16 cellular contexts compared by ENCODE assay signal in the genomic region with DNA sequence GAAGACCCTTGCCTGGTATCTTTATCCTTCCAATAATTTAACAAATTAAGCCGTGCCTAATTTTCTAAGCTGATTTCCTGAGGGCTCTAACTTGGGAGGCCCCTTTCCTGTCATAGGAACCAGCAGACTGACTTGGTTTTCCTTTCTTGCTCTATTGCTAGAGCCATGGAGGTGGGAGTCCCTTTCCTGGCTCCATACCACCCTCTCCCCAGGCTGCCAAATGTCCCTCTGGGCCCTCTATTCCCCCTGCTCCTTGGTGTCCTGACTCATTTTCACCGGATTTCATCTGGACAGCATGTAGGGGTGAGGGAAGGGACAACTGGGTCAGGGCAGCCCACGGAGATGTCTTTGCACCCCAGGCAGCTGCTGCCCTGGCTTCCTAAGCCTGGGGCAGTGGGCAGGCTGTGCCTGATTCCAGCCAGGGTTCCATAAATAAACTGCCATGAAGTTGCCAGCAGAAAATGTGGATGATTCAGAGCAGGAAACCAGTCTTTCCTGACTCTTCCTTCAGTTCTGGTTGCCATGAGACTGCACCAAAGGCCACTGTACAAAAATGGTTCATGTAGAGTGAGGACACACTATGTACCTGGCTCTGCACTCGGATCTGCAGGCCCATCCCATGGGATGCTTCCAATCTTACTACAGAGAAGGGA. TPM values are rescaled to one million over a fixed set of nuclear protein-coding genes. Genes with fewer than 3 reads are reported as not detected.
DNase-seq lines count a peak whose midpoint lies in the region; FAIRE-seq and TF ChIP-seq lines count a peak whose summit lies in the region.
"Had no signal": no experiment of that assay in that cellular context is flagged by ENCODE, and none has a peak within 500 bp of the region (broad histone marks: within the 10 kb centered on the region; RNA-seq: fewer than 3 reads in every experiment).

No MANE protein-coding gene starts in this region.

- CTCF ChIA-PET in SK-N-SH (lab: Yijun Ruan, JAX), result no interaction called here

- peaks cover 6 to 9% of the 10 kb centered on the region in 2 experiments; a peak in 3 of 4 replicates for H3K4me1 ChIP-seq in SK-N-SH (ENCODE audit: control insufficient read depth in 1 of 2, insufficient read depth in 2 of 2, low read depth in 1 of 2, low read length in 1 of 2)
- peaks cover 28% of the 10 kb centered on the region for H3K4me1 ChIP-seq in keratinocyte (ENCODE audit: control insufficient read depth, extremely low read depth, insufficient read depth, low read length)

- no peaks in the 10 kb centered on the region for H3F3A ChIP-seq in SK-N-SH (replicated peaks; ENCODE audit: insufficient read depth)

- H3K4me3 ChIP-seq in SK-N-SH (ENCODE audit: low read depth in 2 of 2, low read length in 1 of 2) (no peak overlapping the region), keratinocyte (ENCODE audit: control insufficient read depth in 2 of 3, extremely low read depth in 1 of 3, insufficient read depth in 2 of 3, low read depth in 1 of 3, low read length in 3 of 3) (no peak overlapping the region)
- H3K4me3 ChIP-seq: ascending aorta, coronary artery had no signal

- FAIRE-seq in H54 (lab: Jason Lieb, UNC) (no peak), keratinocyte (lab: Jason Lieb, UNC) (peak; percentile 93)

- H3K9me3 ChIP-seq in SK-N-SH, result no peaks in the 10 kb centered on the region
- no peaks in the 10 kb centered on the region for H3K9me3 ChIP-seq in keratinocyte (ENCODE audit: control insufficient read depth, low read depth, low read length)
- H3K9me3 ChIP-seq: ascending aorta had no signal

- peak overlapping the region in 1 of 2 experiments; percentile 16; a peak in 1 of 4 replicates for H3K27ac ChIP-seq in SK-N-SH (ENCODE audit: low read depth in 2 of 2, low read length in 1 of 2)
- H3K27ac ChIP-seq in keratinocyte (ENCODE audit: control insufficient read depth, insufficient read depth, low read length), result no peak overlapping the region
- H3K27ac ChIP-seq: coronary artery had no signal

- no peak overlapping the region for H3K9ac ChIP-seq in SK-N-SH
- H3K9ac ChIP-seq in keratinocyte (ENCODE audit: control insufficient read depth, extremely low read depth, insufficient read depth, low read length), result no peak overlapping the region

- H3K9me2 ChIP-seq in SK-N-SH, result no peaks in the 10 kb centered on the region

- no peaks in the 10 kb centered on the region for H3K79me2 ChIP-seq in SK-N-SH (ENCODE audit: insufficient read depth)
- no peaks in the 10 kb centered on the region for H3K79me2 ChIP-seq in keratinocyte (ENCODE audit: control insufficient read depth, insufficient read depth, low read length)

- DNase-seq in H54 (ENCODE audit: insufficient read length, low spot score), result peak; percentile 14
- no peak for DNase-seq in SK-N-SH
- DNase-seq in keratinocyte (ENCODE audit: low read depth, low spot score), result no peak
- DNase-seq in superior temporal gyrus (ENCODE audit: extremely low spot score), result peak; percentile 37
- DNase-seq in UCSD-AML1 (lab: John Stamatoyannopoulos, UW; ENCODE audit: unreplicated experiment), result no peak
- no peak for DNase-seq in NCI-H1092 treated with DMSO at 0.1 percent for 48 hours (lab: John Stamatoyannopoulos, UW)
- DNase-seq in NCI-H510A treated with DMSO at 0.1 percent for 48 hours (lab: John Stamatoyannopoulos, UW), result no peak
- DNase-seq: activated effector memory CD4-positive, alpha-beta T cell treated with Interleukin-2 at 50 U/mL for 16 hours; C1 segment of cervical spinal cord; DMS153; glutamatergic neuron; NCI-H1436; SIG-M5; stimulated activated CD4-positive, alpha-beta T cell treated with anti-CD3 and anti-CD28 coated beads, Interleukin-4, amount 100 ng/mL, for 4 hours had no signal

- no peaks in the 10 kb centered on the region for H3K36me3 ChIP-seq in SK-N-SH (replicated peaks in 1 of 2; ENCODE audit: control insufficient read depth in 1 of 2, insufficient read depth in 2 of 2, low read length in 1 of 2)
- no peaks in the 10 kb centered on the region for H3K36me3 ChIP-seq in keratinocyte (ENCODE audit: control insufficient read depth in 2 of 2, extremely low read depth in 1 of 2, insufficient read depth in 2 of 2, low read length in 2 of 2)
- H3K36me3 ChIP-seq: ascending aorta had no signal

- TF ChIP-seq EP300 in SK-N-SH (IDR thresholded peaks at IDR 0.05; ENCODE audit: borderline replicate concordance in 1 of 2, low read depth in 1 of 2, low read length in 1 of 2), result no peak

- dilution Hi-C loops in keratinocyte (cut with MboI; ENCODE audit: extremely low pct_ligation_motif_present, low sequenced_read_pairs), result no loop called here

- H3K4me2 ChIP-seq in SK-N-SH (peak overlapping the region; percentile 42), keratinocyte (ENCODE audit: control insufficient read depth, extremely low read depth, insufficient read depth, low read depth, low read length) (peak overlapping the region; percentile 20)

- POLR2A ChIA-PET in SK-N-SH (lab: Yijun Ruan, JAX), result no interaction called here

- TF ChIP-seq RAD21 in SK-N-SH (IDR thresholded peaks at IDR 0.05; ENCODE audit: low read length), result no peak

- 37% methylated on average over 4 of the region's 4 CpGs for WGBS in SK-N-SH (ENCODE audit: low lambda C conversion rate)

- H4K20me1 ChIP-seq in SK-N-SH (ENCODE audit: insufficient read depth) (no peaks in the 10 kb centered on the region), keratinocyte (ENCODE audit: control insufficient read depth, extremely low read depth, insufficient read depth, low read length) (no peaks in the 10 kb centered on the region)

- TF ChIP-seq CTCF in SK-N-SH (IDR thresholded peaks at IDR 0.05) (no peak), keratinocyte (optimal IDR thresholded peaks at IDR 0.05 in 1 of 3, IDR thresholded peaks at IDR 0.05 in 1 of 3, conservative IDR thresholded peaks at IDR 0.05 in 1 of 3; ENCODE audit: extremely low read depth in 1 of 3, insufficient read depth in 2 of 3, low read length in 3 of 3) (no peak)

- no peaks in the 10 kb centered on the region for H3K9me1 ChIP-seq in keratinocyte (ENCODE audit: control insufficient read depth, extremely low read depth, insufficient read depth, low read length)

- H3K27me3 ChIP-seq in SK-N-SH (ENCODE audit: insufficient read depth) (no peaks in the 10 kb centered on the region), keratinocyte (ENCODE audit: control insufficient read depth, extremely low read depth, insufficient read depth, low read length) (no peaks in the 10 kb centered on the region)
- H3K27me3 ChIP-seq: ascending aorta had no signal

- H2AFZ ChIP-seq in SK-N-SH (ENCODE audit: low read depth) (peak overlapping the region; percentile 69), keratinocyte (ENCODE audit: control insufficient read depth, low read length) (peak overlapping the region; percentile 43)

- TF ChIP-seq POLR2A in H54 (IDR thresholded peaks at IDR 0.05; ENCODE audit: low read depth, low read length), result no peak

TF ChIP-seq in SK-N-SH, 30 proteins besides CTCF, POLR2A, EP300 and RAD21 (continues in another document):
- TF ChIP-seq, protein P1, sequence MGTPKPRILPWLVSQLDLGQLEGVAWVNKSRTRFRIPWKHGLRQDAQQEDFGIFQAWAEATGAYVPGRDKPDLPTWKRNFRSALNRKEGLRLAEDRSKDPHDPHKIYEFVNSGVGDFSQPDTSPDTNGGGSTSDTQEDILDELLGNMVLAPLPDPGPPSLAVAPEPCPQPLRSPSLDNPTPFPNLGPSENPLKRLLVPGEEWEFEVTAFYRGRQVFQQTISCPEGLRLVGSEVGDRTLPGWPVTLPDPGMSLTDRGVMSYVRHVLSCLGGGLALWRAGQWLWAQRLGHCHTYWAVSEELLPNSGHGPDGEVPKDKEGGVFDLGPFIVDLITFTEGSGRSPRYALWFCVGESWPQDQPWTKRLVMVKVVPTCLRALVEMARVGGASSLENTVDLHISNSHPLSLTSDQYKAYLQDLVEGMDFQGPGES (IDR thresholded peaks at IDR 0.05; ENCODE audit: low read depth, low read length), result no peak
- TF ChIP-seq YY1 (IDR thresholded peaks at IDR 0.05; ENCODE audit: low read depth) (no peak), TEAD4 (IDR thresholded peaks at IDR 0.05; ENCODE audit: borderline replicate concordance, insufficient read depth) (no peak), SIN3A (IDR thresholded peaks at IDR 0.05; ENCODE audit: borderline replicate concordance, low read depth, low read length) (no peak), ELF1 (IDR thresholded peaks at IDR 0.05) (no peak)
- TF ChIP-seq, protein P2, sequence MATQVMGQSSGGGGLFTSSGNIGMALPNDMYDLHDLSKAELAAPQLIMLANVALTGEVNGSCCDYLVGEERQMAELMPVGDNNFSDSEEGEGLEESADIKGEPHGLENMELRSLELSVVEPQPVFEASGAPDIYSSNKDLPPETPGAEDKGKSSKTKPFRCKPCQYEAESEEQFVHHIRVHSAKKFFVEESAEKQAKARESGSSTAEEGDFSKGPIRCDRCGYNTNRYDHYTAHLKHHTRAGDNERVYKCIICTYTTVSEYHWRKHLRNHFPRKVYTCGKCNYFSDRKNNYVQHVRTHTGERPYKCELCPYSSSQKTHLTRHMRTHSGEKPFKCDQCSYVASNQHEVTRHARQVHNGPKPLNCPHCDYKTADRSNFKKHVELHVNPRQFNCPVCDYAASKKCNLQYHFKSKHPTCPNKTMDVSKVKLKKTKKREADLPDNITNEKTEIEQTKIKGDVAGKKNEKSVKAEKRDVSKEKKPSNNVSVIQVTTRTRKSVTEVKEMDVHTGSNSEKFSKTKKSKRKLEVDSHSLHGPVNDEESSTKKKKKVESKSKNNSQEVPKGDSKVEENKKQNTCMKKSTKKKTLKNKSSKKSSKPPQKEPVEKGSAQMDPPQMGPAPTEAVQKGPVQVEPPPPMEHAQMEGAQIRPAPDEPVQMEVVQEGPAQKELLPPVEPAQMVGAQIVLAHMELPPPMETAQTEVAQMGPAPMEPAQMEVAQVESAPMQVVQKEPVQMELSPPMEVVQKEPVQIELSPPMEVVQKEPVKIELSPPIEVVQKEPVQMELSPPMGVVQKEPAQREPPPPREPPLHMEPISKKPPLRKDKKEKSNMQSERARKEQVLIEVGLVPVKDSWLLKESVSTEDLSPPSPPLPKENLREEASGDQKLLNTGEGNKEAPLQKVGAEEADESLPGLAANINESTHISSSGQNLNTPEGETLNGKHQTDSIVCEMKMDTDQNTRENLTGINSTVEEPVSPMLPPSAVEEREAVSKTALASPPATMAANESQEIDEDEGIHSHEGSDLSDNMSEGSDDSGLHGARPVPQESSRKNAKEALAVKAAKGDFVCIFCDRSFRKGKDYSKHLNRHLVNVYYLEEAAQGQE (IDR thresholded peaks at IDR 0.05; ENCODE audit: low read depth, low read length), result no peak

RNA-seq across cellular contexts. Expression of a gene that starts 38.0 kb away (rescaled TPM):
- polyA plus RNA-seq in SK-N-SH (2012; rRNA removed), result 177 and 194 TPM in 2 replicates
- 231 and 292 TPM in 2 replicates for polyA plus RNA-seq in SK-N-SH (2012; cell fraction: cytosol; rRNA removed)
- 57.3 and 82.9 TPM in 2 replicates for polyA plus RNA-seq in SK-N-SH (2012; cell fraction: nucleus; rRNA removed)
- polyA plus RNA-seq in keratinocyte, result 197 to 352 TPM (median 286 TPM) in 3 replicates
- polyA plus RNA-seq in keratinocyte (2011; ENCODE audit: low read depth), result 870 TPM
- polyA plus RNA-seq in keratinocyte (2011; cell fraction: cytosol; rRNA removed), result 227 and 270 TPM in 2 replicates
- 120 and 203 TPM in 2 replicates for polyA plus RNA-seq in keratinocyte (2011; cell fraction: nucleus; rRNA removed)
- polyA plus RNA-seq in keratinocyte (2012; ENCODE audit: low replicate concordance), result 161 and 304 TPM in 2 replicates
- polyA minus RNA-seq in keratinocyte, result 44.8 to 115 TPM (median 55.0 TPM) in 3 replicates
- 241 TPM for polyA minus RNA-seq in keratinocyte (2011; cell fraction: cytosol; rRNA and poly(A)+ RNA removed)
- polyA minus RNA-seq in keratinocyte (2011; cell fraction: nucleus; rRNA and poly(A)+ RNA removed), result 47.8 and 84.2 TPM in 2 replicates

Comparison
In these comparisons a context has a peak if more than half of its experiments do, and no peak if none do; other contexts are left out.
1. DNase-seq: peak in H54 (single experiment) and superior temporal gyrus (single experiment); none in SK-N-SH (single experiment), keratinocyte (single experiment), UCSD-AML1 (single experiment), NCI-H1092 treated with DMSO at 0.1 percent for 48 hours (single experiment) and NCI-H510A treated with DMSO at 0.1 percent for 48 hours (single experiment).